8 cellular contexts compared by ENCODE assay signal in the genomic region with DNA sequence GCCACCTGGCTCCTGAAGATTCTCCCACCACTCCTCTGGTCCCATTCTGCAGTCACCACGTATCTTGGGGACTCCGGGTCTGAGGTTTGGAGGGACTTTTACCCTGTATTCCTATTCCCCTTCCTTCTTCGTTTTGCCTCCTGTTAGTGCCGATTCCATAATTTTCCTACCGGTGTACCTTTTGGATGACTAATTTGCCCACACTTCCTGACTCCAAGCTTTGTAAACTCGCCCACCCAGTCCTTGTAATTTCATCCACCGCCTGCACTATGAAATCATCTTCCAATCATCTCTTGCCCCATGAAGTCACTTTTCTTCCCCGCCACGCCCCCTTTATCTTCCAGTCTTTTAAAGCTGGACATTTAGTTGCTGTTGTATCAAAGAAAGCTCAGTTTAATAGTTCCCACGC. TPM values are rescaled to one million over a fixed set of nuclear protein-coding genes. Genes with fewer than 3 reads are reported as not detected.
A peak's percentile ranks its signal among the peaks of the same experiment; 100 is the strongest.
DNase-seq lines count a peak whose midpoint lies in the region; ATAC-seq and TF ChIP-seq lines count a peak whose summit lies in the region.

No MANE protein-coding gene starts in this region.

- ATAC-seq in GM18517 (IDR thresholded peaks at IDR 0.05; ENCODE audit: unreplicated experiment) (peak; percentile 5), HG03159 (IDR thresholded peaks at IDR 0.05; ENCODE audit: unreplicated experiment) (peak; percentile 6)
- ATAC-seq in stimulated activated memory B cell treated with anti-CD40 and anti-IgM and Interleukin-4, amounts not matched to agents 10 μg/mL and 1 μg/mL and 100 μg/mL, for 72 hours: no peak

- peaks cover 22% of the 10 kb centered on the region for H3K36me3 Mint-ChIP-seq in brain
- peaks cover 22% of the 10 kb centered on the region for H3K36me3 Mint-ChIP-seq in stimulated activated memory B cell treated with anti-CD40 and anti-IgM and Interleukin-4, amounts not matched to agents 10 μg/mL and 1 μg/mL and 100 μg/mL, for 72 hours

- POLR2A ChIA-PET in BJ (lab: Charles Lee): no interaction called here

- peak overlapping the region; percentile 92 to 99 (median 96) for H3K4me3 Mint-ChIP-seq in brain
- H3K4me3 Mint-ChIP-seq in stimulated activated memory B cell treated with anti-CD40 and anti-IgM and Interleukin-4, amounts not matched to agents 10 μg/mL and 1 μg/mL and 100 μg/mL, for 72 hours: peak overlapping the region; percentile 93

- CTCF ChIA-PET in BJ (lab: Yijun Ruan, JAX): interaction anchor here (0.7 to 1.8 kb wide), 7 partner anchors 9 to 192 kb away, joined by 3 to 10 read pairs (median 3); a partner anchor contains a TSS

- H3K4me1 Mint-ChIP-seq in brain: peaks cover 53% of the 10 kb centered on the region
- H3K4me1 Mint-ChIP-seq in stimulated activated memory B cell treated with anti-CD40 and anti-IgM and Interleukin-4, amounts not matched to agents 10 μg/mL and 1 μg/mL and 100 μg/mL, for 72 hours: peaks cover 53% of the 10 kb centered on the region

- no peaks in the 10 kb centered on the region for H3K27me3 Mint-ChIP-seq in brain
- H3K27me3 Mint-ChIP-seq in stimulated activated memory B cell treated with anti-CD40 and anti-IgM and Interleukin-4, amounts not matched to agents 10 μg/mL and 1 μg/mL and 100 μg/mL, for 72 hours: no peaks in the 10 kb centered on the region

- TF ChIP-seq CTCF in BJ (IDR thresholded peaks at IDR 0.05; ENCODE audit: insufficient read depth, low read depth, low read length): no peak
- TF ChIP-seq CTCF in brain (conservative IDR thresholded peaks at IDR 0.05): no peak

- peaks cover 2% of the 10 kb centered on the region; the same call in 1 of the 2 replicates for H3K36me3 ChIP-seq in BJ (ENCODE audit: control insufficient read depth, insufficient read depth, low read length)

- H3K27ac Mint-ChIP-seq in brain: peak overlapping the region; percentile 81 to 99 (median 93)
- peak overlapping the region; percentile 93 for H3K27ac Mint-ChIP-seq in stimulated activated memory B cell treated with anti-CD40 and anti-IgM and Interleukin-4, amounts not matched to agents 10 μg/mL and 1 μg/mL and 100 μg/mL, for 72 hours

- peak overlapping the region; percentile 96 for H3K4me3 ChIP-seq in BJ (ENCODE audit: low read depth, low read length)

- peak; percentile 14 for DNase-seq in BJ (ENCODE audit: low read depth)
- peak; percentile 7 for DNase-seq in OCI-M2 (lab: John Stamatoyannopoulos, UW; ENCODE audit: unreplicated experiment)
- peak; percentile 76 for DNase-seq in kidney glomerular epithelial cell (lab: John Stamatoyannopoulos, UW)
- no peak for DNase-seq in cortex of kidney (lab: John Stamatoyannopoulos, UW)

- H3K27me3 ChIP-seq in BJ (ENCODE audit: control insufficient read depth, insufficient read depth, low read length): no peaks in the 10 kb centered on the region

- peaks cover 0 to 3% (median 0%) of the 10 kb centered on the region in 5 experiments for H3K9me3 Mint-ChIP-seq in brain
- no peaks in the 10 kb centered on the region for H3K9me3 Mint-ChIP-seq in stimulated activated memory B cell treated with anti-CD40 and anti-IgM and Interleukin-4, amounts not matched to agents 10 μg/mL and 1 μg/mL and 100 μg/mL, for 72 hours

RNA-seq across cellular contexts. Expression of a gene that starts 0.6 kb away (rescaled TPM):
- 24.4 and 39.7 TPM in 2 replicates for polyA plus RNA-seq in BJ (2011; rRNA removed)
- polyA minus RNA-seq in BJ (2011; rRNA and poly(A)+ RNA removed): 3.7 and 4.7 TPM in 2 replicates
- polyA plus RNA-seq in brain (ENCODE audit: insufficient read depth, low read depth, low replicate concordance): 29.8 TPM

RNA-seq across cellular contexts. Expression of a gene that starts 12.5 kb away (rescaled TPM):
- polyA plus RNA-seq in BJ (2011; rRNA removed) (95.7 and 251 TPM in 2 replicates), brain (ENCODE audit: insufficient read depth, low read depth, low replicate concordance) (309 TPM)
- polyA minus RNA-seq in BJ (2011; rRNA and poly(A)+ RNA removed): 27.2 and 30.4 TPM in 2 replicates
